Comparison of ENCODE assay signal across 8 cellular contexts in the genomic region with DNA sequence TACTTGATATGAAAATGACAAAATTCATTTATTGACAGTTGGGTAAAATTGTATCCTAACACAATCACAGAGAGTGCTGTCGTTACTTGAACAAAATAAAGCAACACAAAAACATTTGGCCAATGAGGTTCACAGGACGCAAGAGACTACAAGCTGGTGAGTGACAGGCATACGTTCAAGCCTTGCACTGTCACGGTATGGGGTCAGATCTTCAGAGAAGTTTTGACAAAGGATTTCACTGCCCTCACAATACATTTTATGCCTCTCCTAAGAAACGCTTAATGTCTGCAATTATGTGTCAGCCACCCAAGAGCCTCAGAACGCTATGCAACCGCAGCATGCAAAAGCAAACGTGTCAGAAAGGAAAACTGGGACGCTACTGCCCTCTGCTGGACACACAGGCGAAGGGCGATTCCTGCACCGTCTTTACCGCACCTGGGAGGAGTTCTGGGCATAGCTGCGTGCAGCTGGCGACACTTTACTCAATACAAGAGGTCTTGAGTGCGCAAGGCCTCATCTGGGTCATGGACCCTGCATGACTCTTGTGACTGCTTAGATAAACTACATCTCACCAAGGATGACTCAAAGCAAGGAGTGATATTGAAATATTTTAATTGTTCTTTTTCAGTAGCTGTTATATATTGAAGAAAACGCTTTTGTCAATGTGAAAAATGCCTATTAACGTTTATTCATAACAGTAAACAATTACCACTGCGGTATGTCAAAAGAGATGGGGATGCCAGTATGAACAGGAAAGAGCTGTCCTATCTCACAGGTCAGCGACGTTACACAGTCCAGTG.
A peak's percentile ranks its signal among the peaks of the same experiment; 100 is the strongest.
DNase-seq lines count a peak whose midpoint lies in the region; ATAC-seq and FAIRE-seq lines count a peak whose summit lies in the region.

No MANE protein-coding gene starts in this region.

- peaks cover 10% of the 10 kb centered on the region for H3K27me3 Mint-ChIP-seq in activated CD4-positive, alpha-beta memory T cell treated with anti-CD3 and anti-CD28 coated beads for 36 hours

- intact Hi-C loops in activated CD4-positive, alpha-beta memory T cell treated with anti-CD3 and anti-CD28 coated beads for 36 hours (cut with micrococcal nuclease), result loop anchor here (1.0 to 10.0 kb wide), 2 partner anchors 111 to 358 kb away; no protein-coding TSS in a partner anchor

- POLR2A ChIA-PET in activated CD4-positive, alpha-beta memory T cell treated with anti-CD3 and anti-CD28 coated beads for 36 hours (lab: Charles Lee), result no interaction called here

- H3K4me1 Mint-ChIP-seq in activated CD4-positive, alpha-beta memory T cell treated with anti-CD3 and anti-CD28 coated beads for 36 hours (ENCODE audit: low read depth), result peaks cover 3% of the 10 kb centered on the region

- no peaks in the 10 kb centered on the region for H3K36me3 Mint-ChIP-seq in activated CD4-positive, alpha-beta memory T cell treated with anti-CD3 and anti-CD28 coated beads for 36 hours

- peak; percentile 25 for DNase-seq in CMK (ENCODE audit: low read depth)
- peak; percentile 55 to 78 for DNase-seq in NCI-H526 (lab: John Stamatoyannopoulos, UW)
- peak; percentile 76 for DNase-seq in activated CD4-positive, alpha-beta memory T cell treated with anti-CD3 and anti-CD28 coated beads for 36 hours
- DNase-seq in midbrain (lab: John Stamatoyannopoulos, UW), result peak; percentile 87
- DNase-seq in stimulated activated naive CD4-positive, alpha-beta T cell (lab: John Stamatoyannopoulos, UW), result peak in 5 of 6 experiments; percentile 0 to 23 (median 2)

- FAIRE-seq in endometrium (lab: Jason Lieb, UNC), result peak; percentile 63

- H3K4me3 Mint-ChIP-seq in activated CD4-positive, alpha-beta memory T cell treated with anti-CD3 and anti-CD28 coated beads for 36 hours, result no peak overlapping the region

- H3K27ac Mint-ChIP-seq in activated CD4-positive, alpha-beta memory T cell treated with anti-CD3 and anti-CD28 coated beads for 36 hours, result no peak overlapping the region

- H3K9me3 Mint-ChIP-seq in activated CD4-positive, alpha-beta memory T cell treated with anti-CD3 and anti-CD28 coated beads for 36 hours, result no peaks in the 10 kb centered on the region

- ATAC-seq in GM19328 (IDR thresholded peaks at IDR 0.05; ENCODE audit: unreplicated experiment) (peak; percentile 96), HG03354 (IDR thresholded peaks at IDR 0.05; ENCODE audit: poor library complexity, severe bottlenecking, unreplicated experiment) (peak; percentile 96)

- CTCF ChIA-PET in activated CD4-positive, alpha-beta memory T cell treated with anti-CD3 and anti-CD28 coated beads for 36 hours (lab: Charles Lee), result interaction anchor here (0.8 to 3.3 kb wide), 7 partner anchors 12 to 1172 kb away, joined by 3 to 9 read pairs (median 3); no protein-coding TSS in a partner anchor

Comparison
In these comparisons a context has a peak if more than half of its experiments do, and no peak if none do; other contexts are left out.
1. Peak in every context shown above with its lines: DNase-seq and ATAC-seq.
2. DNase-seq: peak in every context shown above with its lines; median percentile 87 in midbrain; 76 in activated CD4-positive, alpha-beta memory T cell treated with anti-CD3 and anti-CD28 coated beads for 36 hours; 66 in NCI-H526; 25 in CMK; 2 in stimulated activated naive CD4-positive, alpha-beta T cell.